Comparison of ENCODE assay signal across 16 cellular contexts in the genomic region with DNA sequence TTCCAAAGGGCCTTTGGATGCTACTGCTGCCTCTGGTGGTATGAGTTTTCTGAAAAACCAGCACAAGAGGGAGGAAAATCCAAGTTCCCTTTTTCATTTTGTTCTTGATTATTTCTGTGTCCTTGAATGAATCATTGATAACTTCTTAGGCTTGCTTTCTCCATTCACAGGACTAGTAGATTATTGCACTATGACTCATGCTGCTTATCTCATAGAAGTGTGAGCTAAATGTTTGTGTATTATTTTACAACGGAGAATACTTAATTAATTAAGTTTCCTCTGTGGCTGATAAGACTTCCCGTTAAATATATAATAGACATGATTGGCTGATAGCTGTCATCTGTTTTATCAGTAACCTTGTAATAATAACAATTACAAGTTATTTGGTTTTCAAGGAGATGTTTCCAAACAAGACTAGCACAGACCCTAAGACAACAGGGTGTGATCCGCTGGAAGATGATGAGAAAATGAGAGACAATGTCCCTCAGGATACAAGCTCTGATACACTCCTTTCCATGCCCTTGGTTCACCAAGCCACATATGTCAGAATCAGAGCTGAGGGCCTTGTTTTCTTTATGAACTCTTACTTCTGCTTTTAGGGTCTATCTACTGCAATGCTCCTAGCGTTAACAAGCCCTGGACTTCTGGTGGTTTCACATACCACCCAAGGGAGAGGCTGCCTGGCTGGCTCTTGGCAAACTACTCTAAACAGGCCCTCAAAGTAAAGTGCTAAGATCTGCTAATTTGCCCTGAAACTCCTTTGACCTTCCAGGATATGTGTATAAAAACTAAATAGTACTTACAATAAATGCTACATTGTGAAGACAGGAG.
DNase-seq lines count a peak whose midpoint lies in the region; ATAC-seq and TF ChIP-seq lines count a peak whose summit lies in the region.
"Had no signal": no experiment of that assay in that cellular context is flagged by ENCODE, and none has a peak within 500 bp of the region (broad histone marks: within the 10 kb centered on the region; RNA-seq: fewer than 3 reads in every experiment).

No MANE protein-coding gene starts in this region.

- H3K36me3 Mint-ChIP-seq in activated T-helper 17 cell treated with anti-CD3 and anti-CD28 coated beads, Interleukin-2, amount 50 U/mL, for 72 hours (ENCODE audit: low read depth): no peaks in the 10 kb centered on the region
- H3K36me3 Mint-ChIP-seq: mesothelial cell of epicardium had no signal

- H3K9me3 ChIP-seq in parathyroid adenoma (ENCODE audit: control insufficient read depth, low read length): no peaks in the 10 kb centered on the region
- no peaks in the 10 kb centered on the region for H3K9me3 ChIP-seq in ovary
- H3K9me3 ChIP-seq: BLaER1, suprapubic skin had no signal

- no peaks in the 10 kb centered on the region for H3K79me2 ChIP-seq in parathyroid adenoma

- H3K4me1 Mint-ChIP-seq in activated T-helper 17 cell treated with anti-CD3 and anti-CD28 coated beads, Interleukin-2, amount 50 U/mL, for 72 hours: no peaks in the 10 kb centered on the region

- H2AFZ ChIP-seq in parathyroid adenoma: peak overlapping the region; percentile 46

- TF ChIP-seq POLR2A in ovary (IDR thresholded peaks at IDR 0.05): no peak

- H3K4me1 ChIP-seq in foreskin keratinocyte (no peaks in the 10 kb centered on the region), parathyroid adenoma (peaks cover 7% of the 10 kb centered on the region), ovary (ENCODE audit: insufficient read depth) (peaks cover 2% of the 10 kb centered on the region)
- H3K4me1 ChIP-seq: BLaER1 had no signal

- peak overlapping the region; percentile 20 for H3K4me2 ChIP-seq in parathyroid adenoma (ENCODE audit: low read length)
- H3K4me2 ChIP-seq: BLaER1 had no signal

- DNase-seq in Kasumi-1 (lab: John Stamatoyannopoulos, UW) (peak; percentile 49 to 63), foreskin keratinocyte (peak in 1 of 2 donors; percentile 37), NCI-H146 treated with DMSO at 0.1 percent for 48 hours (lab: John Stamatoyannopoulos, UW; ENCODE audit: unreplicated experiment) (no peak), ovary (no peak)
- DNase-seq: activated T-cell treated with anti-CD3 and anti-CD28 coated beads, Interleukin-2, amount 50 U/mL, for 48 hours; NCI-H1436 had no signal

- H3K4me3 Mint-ChIP-seq in activated T-helper 17 cell treated with anti-CD3 and anti-CD28 coated beads, Interleukin-2, amount 50 U/mL, for 72 hours: no peak overlapping the region
- H3K4me3 Mint-ChIP-seq: mesothelial cell of epicardium had no signal

- no peak overlapping the region for H3K9ac ChIP-seq in parathyroid adenoma
- H3K9ac ChIP-seq: BLaER1 had no signal

- 45 to 50% (median 47%) methylated on average over 4 of the region's 4 CpGs for WGBS in ovary, 3 donors

- intact Hi-C loops in ovary (cut with DNase I): no loop called here

- H3K27ac Mint-ChIP-seq in activated T-helper 17 cell treated with anti-CD3 and anti-CD28 coated beads, Interleukin-2, amount 50 U/mL, for 72 hours: no peak overlapping the region
- H3K27ac Mint-ChIP-seq: mesothelial cell of epicardium had no signal

- peaks cover 6% of the 10 kb centered on the region for H3K9me3 Mint-ChIP-seq in activated T-helper 17 cell treated with anti-CD3 and anti-CD28 coated beads, Interleukin-2, amount 50 U/mL, for 72 hours
- H3K9me3 Mint-ChIP-seq: mesothelial cell of epicardium had no signal

- no peak overlapping the region for H3K27ac ChIP-seq in foreskin keratinocyte
- peak overlapping the region; percentile 49 for H3K27ac ChIP-seq in parathyroid adenoma
- H3K27ac ChIP-seq in ovary: no peak overlapping the region
- H3K27ac ChIP-seq: BLaER1, SK-N-MC, suprapubic skin had no signal

- no peak for TF ChIP-seq CTCF in foreskin keratinocyte (conservative IDR thresholded peaks at IDR 0.05)
- TF ChIP-seq CTCF in parathyroid adenoma (IDR thresholded peaks at IDR 0.05): no peak
- no peak for TF ChIP-seq CTCF in ovary (IDR thresholded peaks at IDR 0.05)

- TF ChIP-seq EP300 in ovary (IDR thresholded peaks at IDR 0.05): no peak

- H3K27me3 ChIP-seq in foreskin keratinocyte: no peaks in the 10 kb centered on the region
- no peaks in the 10 kb centered on the region for H3K27me3 ChIP-seq in parathyroid adenoma (ENCODE audit: control insufficient read depth, insufficient read depth, low read length)
- no peaks in the 10 kb centered on the region for H3K27me3 ChIP-seq in ovary
- H3K27me3 ChIP-seq: BLaER1, suprapubic skin had no signal

- peak; percentile 33; the same call in 1 of the 3 replicates for ATAC-seq in SK-N-SH treated with all-trans-retinoic acid at 6 μM for 48 hours
- peak; percentile 57 for ATAC-seq in foreskin keratinocyte
- ATAC-seq in HG02588 (IDR thresholded peaks at IDR 0.05; ENCODE audit: unreplicated experiment): no peak
- ATAC-seq in activated T-helper 17 cell treated with anti-CD3 and anti-CD28 coated beads, Interleukin-2, amount 50 U/mL, for 72 hours (replicated peaks): no peak
- ATAC-seq: activated CD4-positive, CD25-positive, alpha-beta regulatory T cell treated with anti-CD3 and anti-CD28 coated beads, Interleukin-2, amount 50 U/mL, for 24 hours; HCT116 had no signal

- no peak overlapping the region for H3K4me3 ChIP-seq in parathyroid adenoma (ENCODE audit: low read depth, low read length)
- no peak overlapping the region for H3K4me3 ChIP-seq in ovary
- H3K4me3 ChIP-seq: BLaER1, SK-N-MC, suprapubic skin had no signal

- H3K36me3 ChIP-seq in parathyroid adenoma (ENCODE audit: control insufficient read depth, insufficient read depth, low read length) (no peaks in the 10 kb centered on the region), ovary (no peaks in the 10 kb centered on the region)
- H3K36me3 ChIP-seq: BLaER1, suprapubic skin had no signal

- H3K27me3 Mint-ChIP-seq in activated T-helper 17 cell treated with anti-CD3 and anti-CD28 coated beads, Interleukin-2, amount 50 U/mL, for 72 hours: peaks cover 3% of the 10 kb centered on the region

TF ChIP-seq in SK-N-SH treated with all-trans-retinoic acid at 6 μM for 48 hours, 23 proteins besides CTCF, POLR2A, EP300 and RAD21:
- TF ChIP-seq, protein P1, sequence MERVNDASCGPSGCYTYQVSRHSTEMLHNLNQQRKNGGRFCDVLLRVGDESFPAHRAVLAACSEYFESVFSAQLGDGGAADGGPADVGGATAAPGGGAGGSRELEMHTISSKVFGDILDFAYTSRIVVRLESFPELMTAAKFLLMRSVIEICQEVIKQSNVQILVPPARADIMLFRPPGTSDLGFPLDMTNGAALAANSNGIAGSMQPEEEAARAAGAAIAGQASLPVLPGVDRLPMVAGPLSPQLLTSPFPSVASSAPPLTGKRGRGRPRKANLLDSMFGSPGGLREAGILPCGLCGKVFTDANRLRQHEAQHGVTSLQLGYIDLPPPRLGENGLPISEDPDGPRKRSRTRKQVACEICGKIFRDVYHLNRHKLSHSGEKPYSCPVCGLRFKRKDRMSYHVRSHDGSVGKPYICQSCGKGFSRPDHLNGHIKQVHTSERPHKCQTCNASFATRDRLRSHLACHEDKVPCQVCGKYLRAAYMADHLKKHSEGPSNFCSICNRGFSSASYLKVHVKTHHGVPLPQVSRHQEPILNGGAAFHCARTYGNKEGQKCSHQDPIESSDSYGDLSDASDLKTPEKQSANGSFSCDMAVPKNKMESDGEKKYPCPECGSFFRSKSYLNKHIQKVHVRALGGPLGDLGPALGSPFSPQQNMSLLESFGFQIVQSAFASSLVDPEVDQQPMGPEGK (CRISPR knock-in tag; IDR thresholded peaks at IDR 0.05; ENCODE audit: borderline replicate concordance): no peak
- TF ChIP-seq ISL1 (CRISPR knock-in tag; IDR thresholded peaks at IDR 0.05): peak; percentile 24; the same call in 1 of the 2 replicates

Comparison
In these comparisons a context has a peak if more than half of its experiments do, and no peak if none do; other contexts are left out.
1. DNase-seq: peak in Kasumi-1 (2 of 2); none in NCI-H146 treated with DMSO at 0.1 percent for 48 hours (single experiment) and ovary (0 of 5).
2. ATAC-seq: peak in SK-N-SH treated with all-trans-retinoic acid at 6 μM for 48 hours (single experiment) and foreskin keratinocyte (single experiment); none in HG02588 (single experiment) and activated T-helper 17 cell treated with anti-CD3 and anti-CD28 coated beads, Interleukin-2, amount 50 U/mL, for 72 hours (single experiment).